5 cellular contexts compared by ENCODE assay signal in the genomic region with DNA sequence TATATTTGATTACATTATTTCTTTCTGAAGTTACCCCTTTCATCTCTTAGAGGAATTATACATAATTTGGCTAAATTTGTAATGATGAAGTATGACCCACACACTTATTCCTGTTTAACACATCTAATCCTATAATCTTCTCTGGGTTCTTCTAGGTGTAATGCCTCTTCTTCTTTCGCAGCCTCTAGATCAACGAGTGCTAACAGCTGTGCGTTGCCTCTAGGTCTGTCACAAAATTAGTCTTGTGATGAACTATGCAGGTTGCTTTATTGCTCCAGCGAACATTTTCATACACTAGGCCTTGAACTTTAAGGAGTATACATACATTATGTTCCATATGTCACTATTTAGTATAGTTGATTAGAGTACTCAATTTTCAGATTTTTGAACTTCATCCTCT.
"Had no signal": no experiment of that assay in that cellular context is flagged by ENCODE, and none has a peak within 500 bp of the region (broad histone marks: within the 10 kb centered on the region; RNA-seq: fewer than 3 reads in every experiment).

No MANE protein-coding gene starts in this region.

- H3K4me3 ChIP-seq: GM23338, K562 had no signal

- ATAC-seq: GM23338, K562 had no signal

- DNase-seq: H9, HCEC 1CT, IMR-90 had no signal
